In the genomic region with DNA sequence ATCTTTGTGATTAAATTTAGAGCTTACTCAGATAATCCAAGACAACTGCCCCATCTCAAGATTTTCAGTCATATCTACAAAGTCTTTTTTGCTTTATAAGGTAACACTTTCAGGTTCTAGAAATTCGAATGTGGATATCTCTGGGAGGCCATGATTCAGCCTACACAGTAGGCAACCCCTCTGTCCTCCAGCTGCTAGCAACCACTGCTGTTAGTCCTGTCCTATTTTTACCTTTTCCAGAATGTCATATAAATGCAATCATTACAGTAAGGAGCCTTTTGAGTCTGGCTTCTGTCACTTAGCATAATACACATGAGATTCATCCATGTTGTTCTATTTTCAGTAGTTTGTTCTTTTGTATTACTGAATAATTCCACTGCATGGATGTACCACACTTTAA, we compare ENCODE assay signal across 20 cellular contexts.
"Had no signal": no experiment of that assay in that cellular context is flagged by ENCODE, and none has a peak within 500 bp of the region (broad histone marks: within the 10 kb centered on the region; RNA-seq: fewer than 3 reads in every experiment).

No MANE protein-coding gene starts in this region.

- H3K27me3 ChIP-seq: body of pancreas, right atrium auricular region, suprapubic skin had no signal

- H3K4me3 ChIP-seq: body of pancreas, lower lobe of right lung, prostate gland, right atrium auricular region, suprapubic skin had no signal

- DNase-seq: activated CD4-positive, alpha-beta T cell treated with anti-CD3 and anti-CD28 coated beads for 36 hours; activated CD4-positive, alpha-beta T cell treated with anti-CD3 and anti-CD28 coated beads, Interleukin-2, amount 50 U/mL, for 48 hours; activated naive CD4-positive, alpha-beta T cell; activated naive CD8-positive, alpha-beta T cell treated with anti-CD3 and anti-CD28 coated beads for 36 hours; activated T-cell treated with anti-CD3 and anti-CD28 coated beads for 4 hours; amniotic stem cell; body of pancreas; effector CD8-positive, alpha-beta T cell; foreskin fibroblast; hippocampal formation; left cardiac atrium; lower lobe of right lung; nephron progenitor cell; stimulated activated naive CD8-positive, alpha-beta T cell treated with anti-CD3 and anti-CD28 coated beads, Interleukin-15, amount 100 ng/mL, for 72 hours; trophoblast cell had no signal

- H3K4me1 ChIP-seq: body of pancreas, lower lobe of right lung, prostate gland, right atrium auricular region, suprapubic skin had no signal

- H3K9me3 ChIP-seq: body of pancreas, lower lobe of right lung, prostate gland, right atrium auricular region, suprapubic skin had no signal

- ATAC-seq: activated CD4-positive, alpha-beta T cell treated with anti-CD3 and anti-CD28 coated beads for 36 hours; activated T-helper 17 cell treated with anti-CD3 and anti-CD28 coated beads, Interleukin-2, amount 50 U/mL, for 72 hours; body of pancreas; left cardiac atrium; lower lobe of right lung; stimulated activated naive CD8-positive, alpha-beta T cell treated with anti-CD3 and anti-CD28 coated beads, Interleukin-15, amount 100 ng/mL, for 72 hours had no signal

- H3K27ac ChIP-seq: body of pancreas, lower lobe of right lung, prostate gland, right atrium auricular region, suprapubic skin had no signal

- FAIRE-seq: islet of Langerhans had no signal

- H3K36me3 ChIP-seq: lower lobe of right lung, prostate gland, right atrium auricular region, suprapubic skin had no signal
